8 cellular contexts compared by ENCODE assay signal in genomic region chr7:35037211-35037525, GRCh38. TPM values are rescaled to one million over a fixed set of nuclear protein-coding genes. Genes with fewer than 3 reads are reported as not detected.
DNase-seq lines count a peak whose midpoint lies in the region; ATAC-seq, FAIRE-seq and TF ChIP-seq lines count a peak whose summit lies in the region.

TSS of gene DPY19L1 (minus strand) at chr7:35037485. CDS start at chr7:35037394, 91 bp downstream.

- H3K4me3 ChIP-seq in MG63 = peak within 1 kb of the TSS; percentile 89
- H3K4me3 ChIP-seq in H1 (ENCODE audit: extremely low read depth in 1 of 4, insufficient read depth in 2 of 4, low read depth in 3 of 4, low read length in 4 of 4) = peak within 1 kb of the TSS; percentile 66 to 90 (median 73)
- peak within 1 kb of the TSS; percentile 73 for H3K4me3 ChIP-seq in naive thymus-derived CD4-positive, alpha-beta T cell (ENCODE audit: low read length)

- intact Hi-C loops in T-helper 1 cell treated with Interleukin-12 subunit alpha and Interleukin-12 subunit beta and Interleukin-4 antibody, amounts not matched to agents 30 ng/mL and 1 ng/mL, for 36 hours (cut with micrococcal nuclease) = loop anchor here (1.0 to 10.0 kb wide), 6 partner anchors 658 to 2002 kb away; partner anchors contain the start of genes BBS9, HERPUD2 and SEPTIN7
- intact Hi-C loops in naive thymus-derived CD4-positive, alpha-beta T cell (cut with micrococcal nuclease) = loop anchor here (1.0 to 10.0 kb wide), 16 partner anchors 215 to 1992 kb away; partner anchors contain the start of genes EEPD1 (in 2 of the 2), SEPTIN7 (in 2 of the 2), BBS9 (in 1 of the 2) and HERPUD2 (in 1 of the 2)

- peak within 1 kb of the TSS; percentile 94 for H4K8ac ChIP-seq in H1 (ENCODE audit: extremely low read depth, insufficient read depth, low read length)

- no peak within 1 kb of the TSS for H3K14ac ChIP-seq in H1 (ENCODE audit: insufficient read length)

- H2BK120ac ChIP-seq in H1 (replicated peaks; ENCODE audit: low read depth, low read length) = no peak within 1 kb of the TSS

- H3K27ac ChIP-seq in H1 (ENCODE audit: low read depth, low read length) = peak within 1 kb of the TSS; percentile 78; the same call in 1 of the 2 replicates
- peak within 1 kb of the TSS; percentile 62 for H3K27ac ChIP-seq in naive thymus-derived CD4-positive, alpha-beta T cell (ENCODE audit: low read depth, low read length)

- no peak for ATAC-seq in naive thymus-derived CD4-positive, alpha-beta T cell
- no peak for ATAC-seq in HG03469 (IDR thresholded peaks at IDR 0.05; ENCODE audit: unreplicated experiment)

- H3K27ac Mint-ChIP-seq in naive thymus-derived CD4-positive, alpha-beta T cell = peak within 1 kb of the TSS; percentile 77 to 96 (median 90)

- H3K9me3 Mint-ChIP-seq in naive thymus-derived CD4-positive, alpha-beta T cell = no peaks in the 10 kb centered on the region

- no peaks in the 10 kb centered on the region for H3K36me3 ChIP-seq in MG63
- H3K36me3 ChIP-seq in H1 (ENCODE audit: control insufficient read depth in 2 of 4, insufficient read depth in 4 of 4, low read length in 3 of 4) = no peaks in the 10 kb centered on the region
- no peaks in the 10 kb centered on the region for H3K36me3 ChIP-seq in naive thymus-derived CD4-positive, alpha-beta T cell (ENCODE audit: control insufficient read depth in 2 of 3, insufficient read depth in 3 of 3, low read length in 3 of 3)

- H3K4me3 Mint-ChIP-seq in naive thymus-derived CD4-positive, alpha-beta T cell = peak within 1 kb of the TSS; percentile 85 to 96 (median 95)

- peaks cover 21 to 38% (median 30%) of the 10 kb centered on the region in 7 donors for H3K4me1 Mint-ChIP-seq in naive thymus-derived CD4-positive, alpha-beta T cell

- no peak within 1 kb of the TSS for H2AK5ac ChIP-seq in H1 (ENCODE audit: low read depth, low read length)

- peaks cover 6% of the 10 kb centered on the region for H3K79me1 ChIP-seq in H1 (ENCODE audit: low read depth, low read length)

- CTCF ChIA-PET in H1 (lab: Charles Lee; ENCODE audit: partially characterized antibody) = interaction anchor here (0.7 to 1.5 kb wide), 2 partner anchors 186 to 213 kb away, joined by 3 to 5 read pairs; no protein-coding TSS in a partner anchor
- CTCF ChIA-PET in naive thymus-derived CD4-positive, alpha-beta T cell (lab: Charles Lee) = interaction anchor here (1.9 kb wide), 1 partner anchor 213 kb away, joined by 8 read pairs; no protein-coding TSS in a partner anchor

- peaks cover 7 to 40% of the 10 kb centered on the region in 2 experiments for H3K79me2 ChIP-seq in H1 (ENCODE audit: control insufficient read depth in 1 of 2, insufficient read depth in 2 of 2, low read length in 2 of 2)

- peaks cover 0 to 5% of the 10 kb centered on the region in 2 experiments for H4K20me1 ChIP-seq in H1 (replicated peaks in 1 of 2; ENCODE audit: control insufficient read depth in 1 of 2, insufficient read depth in 2 of 2, low read length in 2 of 2)

- H3K27me3 ChIP-seq in MG63 (no peaks in the 10 kb centered on the region), H1 (replicated peaks in 1 of 4; ENCODE audit: control insufficient read depth in 3 of 4, extremely low read depth in 1 of 4, insufficient read depth in 3 of 4, low read length in 3 of 4) (no peaks in the 10 kb centered on the region)
- no peaks in the 10 kb centered on the region for H3K27me3 ChIP-seq in naive thymus-derived CD4-positive, alpha-beta T cell (ENCODE audit: control insufficient read depth in 2 of 2, insufficient read depth in 2 of 2, low read length in 2 of 2)

- H2BK20ac ChIP-seq in H1 (ENCODE audit: low read length) = no peak within 1 kb of the TSS

- peak within 1 kb of the TSS; percentile 79; the same call in 1 of the 2 replicates for H3K18ac ChIP-seq in H1 (ENCODE audit: extremely low read depth, low read length)

- TF ChIP-seq RAD21 in H1 (IDR thresholded peaks at IDR 0.05 in 1 of 2, conservative IDR thresholded peaks at IDR 0.05 in 1 of 2; ENCODE audit: low read depth in 2 of 2, low read length in 2 of 2) = no peak

- H3K23me2 ChIP-seq in H1 (ENCODE audit: low read depth, low read length) = peaks cover 4% of the 10 kb centered on the region; the same call in 1 of the 2 replicates

- H3K27me3 Mint-ChIP-seq in naive thymus-derived CD4-positive, alpha-beta T cell = peaks cover 0 to 19% (median 0%) of the 10 kb centered on the region in 5 donors

- TF ChIP-seq POLR2A in H1 (IDR thresholded peaks at IDR 0.05; ENCODE audit: control extremely low read depth in 1 of 2, low read depth in 2 of 2, low read length in 2 of 2) = peak; percentile 8 to 15; a peak in 2 of 3 replicates

- no peak within 1 kb of the TSS for H2BK12ac ChIP-seq in H1 (ENCODE audit: low read depth, low read length)

- no peaks in the 10 kb centered on the region for H3K36me3 Mint-ChIP-seq in naive thymus-derived CD4-positive, alpha-beta T cell

- H2BK15ac ChIP-seq in H1 (ENCODE audit: low read length) = no peak within 1 kb of the TSS

- H3K4ac ChIP-seq in H1 (replicated peaks; ENCODE audit: insufficient read length, low read depth, low read length) = peak within 1 kb of the TSS; percentile 14

- H3K4me2 ChIP-seq in H1 (ENCODE audit: insufficient read depth in 1 of 2, low read depth in 2 of 2, low read length in 2 of 2) = peak within 1 kb of the TSS; percentile 79 to 95

- DNase-seq in T-helper 1 cell = no peak
- DNase-seq in MG63 = no peak
- no peak for DNase-seq in H1 (ENCODE audit: low read depth in 1 of 2, low spot score in 2 of 2)
- no peak for DNase-seq in naive thymus-derived CD4-positive, alpha-beta T cell
- DNase-seq in HK-2 (ENCODE audit: unreplicated experiment) = no peak
- no peak for DNase-seq in medulla oblongata (ENCODE audit: extremely low spot score)

- peak within 1 kb of the TSS; percentile 22 for H2BK5ac ChIP-seq in H1 (ENCODE audit: low read depth, low read length)

- POLR2A ChIA-PET in H1 (lab: Charles Lee; ENCODE audit: partially characterized antibody) = no interaction called here
- POLR2A ChIA-PET in naive thymus-derived CD4-positive, alpha-beta T cell (lab: Charles Lee) = no interaction called here

- peak within 1 kb of the TSS; percentile 49 to 95 (median 68) for H3K9ac ChIP-seq in H1 (replicated peaks in 1 of 4; ENCODE audit: extremely low read depth in 1 of 4, low read depth in 3 of 4, low read length in 3 of 4)

- H3K56ac ChIP-seq in H1 (replicated peaks; ENCODE audit: insufficient read length, low read depth, low read length) = peak within 1 kb of the TSS; percentile 52

- H3K4me1 ChIP-seq in H1 (replicated peaks in 1 of 4; ENCODE audit: control insufficient read depth in 3 of 4, insufficient read depth in 4 of 4, low read length in 3 of 4) = peaks cover 0 to 10% (median 5%) of the 10 kb centered on the region in 4 experiments; a peak in 4 of 7 replicates
- peaks cover 17% of the 10 kb centered on the region in 2 donors for H3K4me1 ChIP-seq in naive thymus-derived CD4-positive, alpha-beta T cell (ENCODE audit: control insufficient read depth in 2 of 2, insufficient read depth in 2 of 2, low read length in 2 of 2)

- H3K9me3 ChIP-seq in MG63 (no peaks in the 10 kb centered on the region), H1 (ENCODE audit: insufficient read depth in 2 of 2, low read depth in 1 of 2, low read length in 1 of 2) (no peaks in the 10 kb centered on the region)
- no peaks in the 10 kb centered on the region for H3K9me3 ChIP-seq in naive thymus-derived CD4-positive, alpha-beta T cell (ENCODE audit: control insufficient read depth in 2 of 3, low read length in 3 of 3)

- TF ChIP-seq CTCF in H1 (IDR thresholded peaks at IDR 0.05; ENCODE audit: control extremely low read depth in 1 of 3, insufficient read depth in 1 of 3, low read depth in 1 of 3, low read length in 3 of 3) = no peak

- 0 out of 2 replicates have a peak within 1 kb of the TSS, but pooled peaks have one; percentile 41 for H2AFZ ChIP-seq in H1 (ENCODE audit: low read length)

- peak within 1 kb of the TSS; percentile 82 for H4K5ac ChIP-seq in H1 (ENCODE audit: insufficient read length, low read depth, low read length)

- TF ChIP-seq EP300 in H1 (IDR thresholded peaks at IDR 0.05; ENCODE audit: borderline replicate concordance in 1 of 2, low read depth in 2 of 2, low read length in 2 of 2) = no peak

- H3K23ac ChIP-seq in H1 (ENCODE audit: insufficient read length) = no peak within 1 kb of the TSS

- peak within 1 kb of the TSS; percentile 34 for H4K91ac ChIP-seq in H1 (replicated peaks; ENCODE audit: insufficient read length, low read length)

- 3% methylated on average over 18 of the region's 48 CpGs; no CpG with 5 or more reads in 1 of the 2 experiments for WGBS in H1 (ENCODE audit: extremely low coverage in 1 of 2, insufficient coverage in 1 of 2, insufficient read length in 1 of 2, insufficient replicate concordance in 2 of 2, low coverage in 1 of 2, low lambda C conversion rate in 2 of 2, missing lambda C conversion rate in 1 of 2), 2 experiments

- FAIRE-seq in H1 (lab: Jason Lieb, UNC) = no peak

TF ChIP-seq in H1, 55 proteins besides CTCF, POLR2A, EP300 and RAD21:
- TF ChIP-seq TBP (IDR thresholded peaks at IDR 0.05; ENCODE audit: low read depth, low read length) (0 out of 2 replicates have a peak, but pooled peaks have one; percentile 7), CBX5 (IDR thresholded peaks at IDR 0.05; ENCODE audit: low read depth, low read length) (no peak), TAF7 (optimal IDR thresholded peaks at IDR 0.05; ENCODE audit: borderline replicate concordance, low read depth, low read length) (peak; percentile 14), BCL11A (IDR thresholded peaks at IDR 0.05; ENCODE audit: low read depth in 2 of 2, low read length in 2 of 2) (no peak), SRF (IDR thresholded peaks at IDR 0.05; ENCODE audit: low read depth, low read length) (no peak), ZNF274 (IDR thresholded peaks at IDR 0.05; ENCODE audit: borderline replicate concordance, extremely low read depth, low read length) (no peak), KDM4A (IDR thresholded peaks at IDR 0.05; ENCODE audit: low read depth, low read length, severe bottlenecking) (peak; percentile 23)

RNA-seq across cellular contexts. Expression of gene DPY19L1, which starts in this region (rescaled TPM):
- 12.6 and 13.9 TPM in 2 replicates for total RNA-seq in T-helper 1 cell treated with Interleukin-12 subunit alpha and Interleukin-12 subunit beta and Interleukin-4 antibody, amounts not matched to agents 30 ng/mL and 1 ng/mL, for 36 hours
- 13.3 and 22.2 TPM in 2 replicates for total RNA-seq in MG63 (2014; rRNA removed; shearing (Covaris generic); ENCODE audit: low replicate concordance)
- 18.3 and 23.3 TPM in 2 replicates for total RNA-seq in H1 (2021; fragmentation: NEBNext Ultra II Directional; extraction: Animal tissue kit (Norgen Biotek cat#: 25700))
- 7.6 and 14.1 TPM in 2 replicates for polyA plus RNA-seq in H1 (2011; rRNA removed)
- 12.0 TPM for polyA plus RNA-seq in H1 (2011; cell fraction: cytosol; rRNA removed)
- 5.0 TPM for polyA plus RNA-seq in H1 (2011; cell fraction: nucleus; rRNA removed)
- 9.7 to 22.5 TPM (median 11.1 TPM) in 4 replicates for polyA plus RNA-seq in H1 (2012, experiment 1 of 2)
- polyA plus RNA-seq in H1 (2012, experiment 2 of 2) = 2.2 TPM
- polyA plus RNA-seq in H1 (2013, experiment 1 of 2) = 14.1 TPM
- 15.0 TPM for polyA plus RNA-seq in H1 (2013, experiment 2 of 2)
- 12.2 and 25.2 TPM in 2 replicates for polyA minus RNA-seq in H1 (2011; rRNA and poly(A)+ RNA removed)
- polyA minus RNA-seq in H1 (2011; cell fraction: cytosol; rRNA and poly(A)+ RNA removed) = 9.2 TPM
- 13.2 TPM for polyA minus RNA-seq in H1 (2011; cell fraction: nucleus; rRNA and poly(A)+ RNA removed)
- 10 to 100 TPM in 1 of 5 experiments, 1 to 10 TPM in 4; 4.5 to 10.0 (median 7.1) TPM for total RNA-seq in naive thymus-derived CD4-positive, alpha-beta T cell
- under 1 TPM; 0.52 to 0.67 TPM for polyA plus RNA-seq in naive thymus-derived CD4-positive, alpha-beta T cell
